ENCODE assay signal across 12 cellular contexts in the genomic region with DNA sequence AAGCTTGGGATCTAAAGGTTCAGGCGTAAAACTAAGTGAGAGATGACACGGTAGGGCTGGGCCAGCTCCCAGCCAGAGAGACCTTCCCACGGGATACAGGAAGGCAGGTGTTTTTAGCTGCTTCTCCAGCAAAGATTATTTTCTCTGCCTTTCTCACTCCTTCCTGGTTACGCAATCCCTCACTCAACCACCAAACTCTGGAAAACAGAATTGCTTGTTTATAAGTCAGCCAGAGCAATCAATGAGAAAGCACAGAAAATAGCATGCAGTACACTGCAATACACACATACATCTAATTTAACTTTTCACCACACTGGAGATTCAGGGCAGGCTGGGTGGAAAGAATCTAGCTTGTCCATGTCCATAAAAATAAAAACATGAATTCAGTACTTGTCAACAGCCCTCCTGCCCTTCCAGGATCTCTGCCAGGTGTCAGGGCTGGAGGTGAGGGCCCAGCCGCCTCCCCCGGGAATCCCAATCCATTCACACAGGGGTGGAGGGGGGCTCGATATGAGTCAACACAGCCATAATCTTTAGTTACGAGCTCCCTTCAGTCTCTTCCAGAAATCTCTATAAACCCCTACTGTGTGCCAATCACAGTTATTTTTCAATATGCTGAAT. TPM values are rescaled to one million over a fixed set of nuclear protein-coding genes. Genes with fewer than 3 reads are reported as not detected.
A peak's percentile ranks its signal among the peaks of the same experiment; 100 is the strongest.
DNase-seq lines count a peak whose midpoint lies in the region; ATAC-seq and TF ChIP-seq lines count a peak whose summit lies in the region.
"Had no signal": no experiment of that assay in that cellular context is flagged by ENCODE, and none has a peak within 500 bp of the region (broad histone marks: within the 10 kb centered on the region; RNA-seq: fewer than 3 reads in every experiment).

No MANE protein-coding gene starts in this region.

- H2AFZ ChIP-seq in mammary epithelial cell (ENCODE audit: low read depth, low read length), result no peak overlapping the region

- no peak overlapping the region for H3K27ac Mint-ChIP-seq in chondrocyte (ENCODE audit: unreplicated experiment)
- no peak overlapping the region for H3K27ac Mint-ChIP-seq in activated CD4-positive, alpha-beta T cell treated with anti-CD3 and anti-CD28 coated beads, Interleukin-2, amount 10 ng/mL, durations not matched to agents 24 days and 14 days

- TF ChIP-seq POLR2A in right lobe of liver (IDR thresholded peaks at IDR 0.05), result no peak

- no peak overlapping the region for H3K4me3 Mint-ChIP-seq in chondrocyte (ENCODE audit: unreplicated experiment)
- no peak overlapping the region for H3K4me3 Mint-ChIP-seq in activated CD4-positive, alpha-beta T cell treated with anti-CD3 and anti-CD28 coated beads, Interleukin-2, amount 10 ng/mL, durations not matched to agents 24 days and 14 days

- H3K27ac ChIP-seq in mammary epithelial cell (ENCODE audit: insufficient read depth, low read depth, low read length) (no peak overlapping the region), right lobe of liver (peak overlapping the region; percentile 29 to 84 (median 71))

- CTCF ChIA-PET in mammary epithelial cell (lab: Charles Lee; ENCODE audit: low non-redundant PET), result no interaction called here

- intact Hi-C loops in mammary epithelial cell (cut with micrococcal nuclease), result no loop called here
- intact Hi-C loops in right lobe of liver (cut with DNase I), result no loop called here
- intact Hi-C loops in activated CD4-positive, alpha-beta T cell treated with anti-CD3 and anti-CD28 coated beads, Interleukin-2, amount 10 ng/mL, durations not matched to agents 24 days and 14 days (cut with micrococcal nuclease), result no loop called here

- TF ChIP-seq CTCF in mammary epithelial cell (conservative IDR thresholded peaks at IDR 0.05 in 1 of 2, IDR thresholded peaks at IDR 0.05 in 1 of 2; ENCODE audit: extremely low read depth in 1 of 2, insufficient read depth in 1 of 2, low read depth in 1 of 2, low read length in 2 of 2) (no peak), right lobe of liver (IDR thresholded peaks at IDR 0.05) (no peak), chondrocyte (IDR thresholded peaks at IDR 0.05) (no peak)

- dilution Hi-C loops in mammary epithelial cell (cut with HindIII; ENCODE audit: low sequenced_read_pairs), result no loop called here

- no peaks in the 10 kb centered on the region for H3K36me3 ChIP-seq in mammary epithelial cell (ENCODE audit: insufficient read depth, low read length)
- no peaks in the 10 kb centered on the region for H3K36me3 ChIP-seq in right lobe of liver

- no peak overlapping the region for H3K4me3 ChIP-seq in mammary epithelial cell (replicated peaks in 1 of 3; ENCODE audit: insufficient read depth in 1 of 3, low read depth in 2 of 3, low read length in 3 of 3)
- no peak overlapping the region for H3K4me3 ChIP-seq in right lobe of liver

- no peaks in the 10 kb centered on the region for H3K9me3 Mint-ChIP-seq in chondrocyte (ENCODE audit: low read depth)
- no peaks in the 10 kb centered on the region for H3K9me3 Mint-ChIP-seq in activated CD4-positive, alpha-beta T cell treated with anti-CD3 and anti-CD28 coated beads, Interleukin-2, amount 10 ng/mL, durations not matched to agents 24 days and 14 days

- H3K27me3 ChIP-seq in mammary epithelial cell (ENCODE audit: insufficient read depth, low read length), result no peaks in the 10 kb centered on the region
- no peaks in the 10 kb centered on the region for H3K27me3 ChIP-seq in right lobe of liver

- WGBS in mammary epithelial cell (ENCODE audit: low coverage, missing lambda C conversion rate), result 69% methylated on average over 8 of the region's 8 CpGs
- WGBS in right lobe of liver (ENCODE audit: insufficient coverage, low coverage, low lambda C conversion rate, missing lambda C conversion rate), result 18% methylated on average over 6 of the region's 8 CpGs

- peak; percentile 39 for DNase-seq in AG20443 (ENCODE audit: low spot score)
- DNase-seq in LHCN-M2 (ENCODE audit: low read depth), result peak; percentile 45
- DNase-seq in mammary epithelial cell, result peak; percentile 58
- peak in 2 of 3 donors; percentile 34 to 51 for DNase-seq in right lobe of liver
- DNase-seq in chondrocyte (ENCODE audit: low spot score), result no peak
- no peak for DNase-seq in putamen (ENCODE audit: low spot score)
- DNase-seq in activated CD4-positive, alpha-beta T cell treated with anti-CD3 and anti-CD28 coated beads, Interleukin-2, amount 10 ng/mL, durations not matched to agents 24 days and 14 days, result no peak
- DNase-seq: activated CD4-positive, CD25-positive, alpha-beta regulatory T cell treated with anti-CD3 and anti-CD28 coated beads, Interleukin-2, amount 50 U/mL, for 72 hours; amniotic stem cell; NCI-H774; stimulated activated naive CD4-positive, alpha-beta T cell treated with Interleukin-2 at 50 U/mL for 16 hours had no signal

- H3K9ac ChIP-seq in mammary epithelial cell (ENCODE audit: insufficient read depth, low read length), result no peak overlapping the region

- no peaks in the 10 kb centered on the region for H3K36me3 Mint-ChIP-seq in chondrocyte (ENCODE audit: low read depth)
- no peaks in the 10 kb centered on the region for H3K36me3 Mint-ChIP-seq in activated CD4-positive, alpha-beta T cell treated with anti-CD3 and anti-CD28 coated beads, Interleukin-2, amount 10 ng/mL, durations not matched to agents 24 days and 14 days (ENCODE audit: low read depth)

- H3K9me3 ChIP-seq in mammary epithelial cell (replicated peaks; ENCODE audit: insufficient read depth, low read length), result no peaks in the 10 kb centered on the region
- no peaks in the 10 kb centered on the region for H3K9me3 ChIP-seq in right lobe of liver

- H3K4me1 ChIP-seq in mammary epithelial cell (ENCODE audit: insufficient read depth, low read length) (peaks cover 36% of the 10 kb centered on the region), right lobe of liver (peaks cover 0 to 35% (median 16%) of the 10 kb centered on the region in 4 donors)

- BruUV-seq in mammary epithelial cell (replicated peaks; lab: Mats Ljungman, UMichigan), result no TSS peak

- H3K4me1 Mint-ChIP-seq in chondrocyte (ENCODE audit: low read depth), result no peaks in the 10 kb centered on the region
- no peaks in the 10 kb centered on the region for H3K4me1 Mint-ChIP-seq in activated CD4-positive, alpha-beta T cell treated with anti-CD3 and anti-CD28 coated beads, Interleukin-2, amount 10 ng/mL, durations not matched to agents 24 days and 14 days

- peak; percentile 60 to 79 (median 72) for ATAC-seq in right lobe of liver
- ATAC-seq in GM19463 (IDR thresholded peaks at IDR 0.05; ENCODE audit: unreplicated experiment), result no peak

- H3K27me3 Mint-ChIP-seq in chondrocyte (ENCODE audit: low read depth), result no peaks in the 10 kb centered on the region
- no peaks in the 10 kb centered on the region for H3K27me3 Mint-ChIP-seq in activated CD4-positive, alpha-beta T cell treated with anti-CD3 and anti-CD28 coated beads, Interleukin-2, amount 10 ng/mL, durations not matched to agents 24 days and 14 days

- in situ Hi-C loops in mammary epithelial cell (cut with MboI; ENCODE audit: low sequenced_read_pairs in 2 of 2), result no loop called here

- H3K4me2 ChIP-seq in mammary epithelial cell (ENCODE audit: insufficient read depth, low read depth, low read length), result no peak overlapping the region

- H4K20me1 ChIP-seq in mammary epithelial cell (ENCODE audit: insufficient read depth, low read length), result no peaks in the 10 kb centered on the region

- peaks cover 16% of the 10 kb centered on the region for H3K79me2 ChIP-seq in mammary epithelial cell (ENCODE audit: insufficient read depth, low read length)

RNA-seq across cellular contexts. Expression of a gene that starts 12.2 kb away (rescaled TPM):
- total RNA-seq in LHCN-M2 (2014; rRNA removed), result 4.4 and 5.9 TPM in 2 replicates
- polyA plus RNA-seq in LHCN-M2 (2012), result 4.8 TPM
- total RNA-seq in mammary epithelial cell, result 1 to 10 TPM; 5.0 to 7.0 TPM
- 4.9 TPM for polyA plus RNA-seq in mammary epithelial cell
- polyA minus RNA-seq in mammary epithelial cell, result 9.5 TPM
- total RNA-seq in right lobe of liver, result 10 to 100 TPM in 5 of 6 experiments, 1 to 10 TPM in 1; 8.7 to 18.1 (median 16.4) TPM
- 5.4 to 8.5 TPM (median 6.5 TPM) in 3 replicates for total RNA-seq in chondrocyte
- total RNA-seq in activated CD4-positive, alpha-beta T cell treated with anti-CD3 and anti-CD28 coated beads, Interleukin-2, amount 10 ng/mL, durations not matched to agents 24 days and 14 days, result 2.8 and 6.2 TPM in 2 replicates

RNA-seq across cellular contexts. Expression of a gene that starts 28.5 kb away (rescaled TPM):
- total RNA-seq in LHCN-M2 (2014; rRNA removed), result 4.0 and 4.5 TPM in 2 replicates
- 4.0 TPM for polyA plus RNA-seq in LHCN-M2 (2012)
- 1 to 10 TPM; 7.3 to 7.6 TPM for total RNA-seq in mammary epithelial cell
- polyA plus RNA-seq in mammary epithelial cell, result 5.3 TPM
- 6.6 TPM for polyA minus RNA-seq in mammary epithelial cell
- total RNA-seq in right lobe of liver, result 1 to 10 TPM; 2.5 to 3.9 (median 3.1) TPM
- total RNA-seq in chondrocyte, result 6.3 to 8.7 TPM (median 7.1 TPM) in 3 replicates
- total RNA-seq in activated CD4-positive, alpha-beta T cell treated with anti-CD3 and anti-CD28 coated beads, Interleukin-2, amount 10 ng/mL, durations not matched to agents 24 days and 14 days, result 11.7 and 12.9 TPM in 2 replicates

Comparison
In these comparisons a context has a peak if more than half of its experiments do, and no peak if none do; other contexts are left out.
1. DNase-seq: peak in AG20443 (single experiment), LHCN-M2 (single experiment), mammary epithelial cell (single experiment) and right lobe of liver (2 of 3); none in chondrocyte (single experiment), putamen (single experiment) and activated CD4-positive, alpha-beta T cell treated with anti-CD3 and anti-CD28 coated beads, Interleukin-2, amount 10 ng/mL, durations not matched to agents 24 days and 14 days (single experiment).